In genomic region chr12:122365226-122365625, GRCh38 we compare ENCODE assay signal across 8 cellular contexts. TPM values are rescaled to one million over a fixed set of nuclear protein-coding genes. Genes with fewer than 3 reads are reported as not detected.
DNase-seq lines count a peak whose midpoint lies in the region; ATAC-seq and TF ChIP-seq lines count a peak whose summit lies in the region.
"Not testable (repeated sequence)": the region's sequence is repeated elsewhere in the genome, so short reads cannot be mapped to it uniquely, and the experiment has no call there.

No MANE protein-coding gene starts in this region.

- not testable (repeated sequence) for H2BK15ac ChIP-seq in IMR-90 (ENCODE audit: low read depth, low read length)

- not testable (repeated sequence) for H3K27ac Mint-ChIP-seq in endodermal cell

- not testable (repeated sequence) for H2AFZ ChIP-seq in ACC112 (ENCODE audit: low read length, unreplicated experiment); IMR-90 (replicated peaks; ENCODE audit: low read length, poor library complexity)

- WGBS in IMR-90 (ENCODE audit: extremely low coverage in 2 of 2, insufficient read length in 1 of 2), 2 experiments: no CpG with 5 or more reads among the region's 5 CpGs
- 97 to 98% methylated on average over 5 of the region's 5 CpGs for WGBS in endodermal cell (ENCODE audit: insufficient coverage in 1 of 2, insufficient read length in 1 of 2), 2 experiments
- WGBS in psoas muscle, 3 donors: 46 to 57% (median 53%) methylated on average over 5 of the region's 5 CpGs
- 75 to 100% methylated on average over 2 to 5 of the region's 5 CpGs for WGBS in transverse colon (ENCODE audit: low coverage in 1 of 2), 2 donors

- not testable (repeated sequence) for H2AK9ac ChIP-seq in IMR-90 (replicated peaks; ENCODE audit: low read depth, low read length, poor library complexity)

- dilution Hi-C loops in IMR-90 (cut with HindIII; ENCODE audit: low sequenced_read_pairs, unreplicated experiment): not testable (repeated sequence)

- H3K4me1 Mint-ChIP-seq in endodermal cell: peaks cover 13% of the 10 kb centered on the region

- peak overlapping the region; percentile 51; the same call in 1 of the 2 replicates for H2AK5ac ChIP-seq in IMR-90 (ENCODE audit: low read depth, low read length)

- H3K14ac ChIP-seq in IMR-90 (replicated peaks; ENCODE audit: low read depth, low read length): peak overlapping the region; percentile 53; the same call in 1 of the 2 replicates

- H3K27me3 ChIP-seq in ACC112 (ENCODE audit: insufficient read depth, low read length); IMR-90 (ENCODE audit: control insufficient read depth, insufficient read depth, low read length); adipocyte (replicated peaks; ENCODE audit: control insufficient read depth, insufficient read depth, low read length); endodermal cell (ENCODE audit: control insufficient read depth, insufficient read depth, low read length, poor library complexity, severe bottlenecking); psoas muscle (ENCODE audit: insufficient read depth in 3 of 3, low read length in 2 of 3); transverse colon: not testable (repeated sequence)

- H3K23ac ChIP-seq in IMR-90 (ENCODE audit: low read depth, low read length): 0 out of 2 replicates have a peak overlapping the region, but pooled peaks have one; percentile 27

- H3K4me2 ChIP-seq in IMR-90 (ENCODE audit: low read depth, low read length): peak overlapping the region; percentile 18; the same call in 1 of the 2 replicates

- not testable (repeated sequence) for ATAC-seq in IMR-90 (ENCODE audit: low read depth); psoas muscle

- not testable (repeated sequence) for H3K27me3 Mint-ChIP-seq in endodermal cell (ENCODE audit: insufficient read depth)

- peak overlapping the region; percentile 19; the same call in 1 of the 2 replicates for H4K5ac ChIP-seq in IMR-90 (ENCODE audit: low read depth, low read length)

- in situ Hi-C loops in IMR-90 (cut with MboI; ENCODE audit: low sequenced_read_pairs); transverse colon (cut with MboI; ENCODE audit: low pct_ligation_motif_present in 1 of 4, low pct_unique_long_range_greater_than_20kb in 1 of 4, low sequenced_read_pairs in 3 of 4): not testable (repeated sequence)

- H2BK20ac ChIP-seq in IMR-90 (ENCODE audit: low read depth, low read length): not testable (repeated sequence)

- H3K4me3 Mint-ChIP-seq in endodermal cell: not testable (repeated sequence)

- H3K18ac ChIP-seq in IMR-90 (ENCODE audit: low read depth, low read length): peak overlapping the region; percentile 28; the same call in 1 of the 2 replicates

- H3K4ac ChIP-seq in IMR-90 (ENCODE audit: low read depth, low read length): peak overlapping the region; percentile 40; the same call in 1 of the 2 replicates

- H4K8ac ChIP-seq in IMR-90 (ENCODE audit: low read depth in 2 of 2, low read length in 2 of 2): not testable (repeated sequence)

- peak overlapping the region; percentile 41; the same call in 1 of the 2 replicates for H4K91ac ChIP-seq in IMR-90 (ENCODE audit: insufficient read depth, low read depth, low read length)

- TF ChIP-seq RAD21 in IMR-90 (IDR thresholded peaks at IDR 0.05; ENCODE audit: low read length): not testable (repeated sequence)

- H2BK5ac ChIP-seq in IMR-90 (ENCODE audit: low read depth, low read length, poor library complexity, severe bottlenecking): not testable (repeated sequence)

- TF ChIP-seq POLR2A in IMR-90 (IDR thresholded peaks at IDR 0.05; ENCODE audit: low read depth, low read length); transverse colon (IDR thresholded peaks at IDR 0.05): not testable (repeated sequence)

- intact Hi-C loops in IMR-90 (cut with micrococcal nuclease); transverse colon (cut with DNase I; ENCODE audit: low total_unique reads): not testable (repeated sequence)
- intact Hi-C loops in psoas muscle (cut with DNase I): loop anchor here in 1 of 2 donors (5.0 kb wide), 1 partner anchor 37 kb away; no protein-coding TSS in a partner anchor

- CTCF ChIA-PET in IMR-90 (lab: Yijun Ruan, JAX): not testable (repeated sequence)

- H3K36me3 ChIP-seq in ACC112 (ENCODE audit: insufficient read depth, low read length): not testable (repeated sequence)
- H3K36me3 ChIP-seq in IMR-90 (ENCODE audit: control insufficient read depth, insufficient read depth, low read length) (peaks cover 17% of the 10 kb centered on the region), adipocyte (ENCODE audit: control insufficient read depth, insufficient read depth, low read length, severe bottlenecking) (peaks cover 17% of the 10 kb centered on the region), endodermal cell (ENCODE audit: control insufficient read depth, insufficient read depth, low read length) (peaks cover 48% of the 10 kb centered on the region), psoas muscle (ENCODE audit: insufficient read depth in 1 of 2, low read depth in 1 of 2) (peaks cover 3 to 43% of the 10 kb centered on the region in 2 donors), transverse colon (peaks cover 0 to 11% (median 3%) of the 10 kb centered on the region in 4 donors)

- not testable (repeated sequence) for H3K9me3 ChIP-seq in IMR-90 (ENCODE audit: control insufficient read depth, insufficient read depth, low read length); adipocyte (ENCODE audit: control insufficient read depth, low read length); endodermal cell (ENCODE audit: control insufficient read depth, low read length); psoas muscle; transverse colon

- DNase-seq in IMR-90, psoas muscle, transverse colon: not testable (repeated sequence)
- DNase-seq in adipocyte (ENCODE audit: low read depth) (peak; percentile 32), cardiac fibroblast (ENCODE audit: low read depth in 2 of 2) (peak; percentile 21 to 37), endodermal cell (peak; percentile 18), fibroblast of peridontal ligament (ENCODE audit: extremely low read depth) (peak; percentile 58)

- H3K4me3 ChIP-seq in ACC112 (ENCODE audit: low read depth, low read length); IMR-90 (ENCODE audit: insufficient read depth, low read depth, low read length); adipocyte (ENCODE audit: low read length); cardiac fibroblast (replicated peaks in 1 of 2; ENCODE audit: low read depth in 2 of 2, low read length in 2 of 2); endodermal cell (ENCODE audit: low read length); psoas muscle; transverse colon: not testable (repeated sequence)

- not testable (repeated sequence) for H3K9me3 Mint-ChIP-seq in endodermal cell

- peaks cover 12% of the 10 kb centered on the region for H3K79me2 ChIP-seq in ACC112 (ENCODE audit: control insufficient read depth, insufficient read depth, low read length, unreplicated experiment)

- TF ChIP-seq EP300 in transverse colon (IDR thresholded peaks at IDR 0.05; ENCODE audit: low read depth): not testable (repeated sequence)

- not testable (repeated sequence) for BruUV-seq in IMR-90 (replicated peaks; lab: Mats Ljungman, UMichigan)

- not testable (repeated sequence) for H3K56ac ChIP-seq in IMR-90 (ENCODE audit: extremely low read depth, insufficient read depth, low read length)

- TF ChIP-seq CTCF in IMR-90 (conservative IDR thresholded peaks at IDR 0.05; ENCODE audit: low read depth, low read length); cardiac fibroblast (IDR thresholded peaks at IDR 0.05; ENCODE audit: low read depth, low read length); endodermal cell (conservative IDR thresholded peaks at IDR 0.05); psoas muscle (IDR thresholded peaks at IDR 0.05); transverse colon (IDR thresholded peaks at IDR 0.05): not testable (repeated sequence)

- H4K20me1 ChIP-seq in IMR-90 (ENCODE audit: insufficient read depth, low read length): not testable (repeated sequence)

- peaks cover 14 to 70% of the 10 kb centered on the region in 2 experiments for H3K79me1 ChIP-seq in IMR-90 (ENCODE audit: low read depth in 1 of 2, low read length in 2 of 2)

- H3K4me1 ChIP-seq in ACC112 (ENCODE audit: control insufficient read depth, insufficient read depth, low read length, unreplicated experiment): peaks cover 45% of the 10 kb centered on the region
- peaks cover 24% of the 10 kb centered on the region for H3K4me1 ChIP-seq in IMR-90 (ENCODE audit: control insufficient read depth, insufficient read depth, low read length)
- peaks cover 42% of the 10 kb centered on the region for H3K4me1 ChIP-seq in adipocyte (ENCODE audit: control insufficient read depth, insufficient read depth, low read length)
- not testable (repeated sequence) for H3K4me1 ChIP-seq in endodermal cell (ENCODE audit: control insufficient read depth, insufficient read depth, low read length)
- peaks cover 65% of the 10 kb centered on the region for H3K4me1 ChIP-seq in psoas muscle
- peaks cover 9 to 35% (median 20%) of the 10 kb centered on the region in 4 donors for H3K4me1 ChIP-seq in transverse colon

- not testable (repeated sequence) for H2BK120ac ChIP-seq in IMR-90 (ENCODE audit: low read depth, low read length)

- H3K27ac ChIP-seq in ACC112 (ENCODE audit: low read depth, low read length) (peak overlapping the region; percentile 7; the same call in 1 of the 2 replicates), psoas muscle (peak overlapping the region; percentile 89), transverse colon (peak overlapping the region; percentile 65 to 83 (median 75))
- H3K27ac ChIP-seq in IMR-90 (ENCODE audit: insufficient read depth, low read length); endodermal cell (ENCODE audit: low read depth, low read length): not testable (repeated sequence)

- POLR2A ChIA-PET in IMR-90 (lab: Charles Lee; ENCODE audit: unreplicated experiment): not testable (repeated sequence)

- not testable (repeated sequence) for H3K9ac ChIP-seq in IMR-90 (ENCODE audit: low read depth, low read length); adipocyte (ENCODE audit: low read length); endodermal cell (ENCODE audit: extremely low read depth, low read length, poor library complexity, severe bottlenecking)

- not testable (repeated sequence) for H3K9me1 ChIP-seq in IMR-90 (ENCODE audit: insufficient read depth, low read length)

- H3K36me3 Mint-ChIP-seq in endodermal cell (ENCODE audit: low read depth): peaks cover 54% of the 10 kb centered on the region

RNA-seq across cellular contexts. Expression of gene CLIP1, which starts 57.2 kb away (rescaled TPM):
- total RNA-seq in IMR-90 (2012; rRNA removed) (54.8 and 58.9 TPM in 2 replicates), endodermal cell (10 to 100 TPM; 56.5 to 65.1 TPM), psoas muscle (100 to 1,000 TPM; 458 to 639 (median 574) TPM), transverse colon (100 to 1,000 TPM in 1 of 4 donors, 10 to 100 TPM in 3; 49.2 to 111 (median 88.6) TPM)
- polyA plus RNA-seq in IMR-90 (2012; rRNA removed) (35.6 and 38.0 TPM in 2 replicates), psoas muscle (100 to 1,000 TPM; 235 to 290 (median 241) TPM)
- 14.5 and 24.5 TPM in 2 replicates for polyA plus RNA-seq in IMR-90 (2012; cell fraction: cytosol; rRNA removed)
- polyA plus RNA-seq in IMR-90 (2012; cell fraction: nucleus; rRNA removed; ENCODE audit: low replicate concordance): 33.5 and 72.7 TPM in 2 replicates
- polyA plus RNA-seq in endodermal cell (2013, experiment 1 of 2): 33.3 TPM
- 35.1 TPM for polyA plus RNA-seq in endodermal cell (2013, experiment 2 of 2)
